In genomic region chr13:112587767-112588489, GRCh38 we compare ENCODE assay signal across 8 cellular contexts. TPM values are rescaled to one million over a fixed set of nuclear protein-coding genes. Genes with fewer than 3 reads are reported as not detected.
DNase-seq lines count a peak whose midpoint lies in the region; ATAC-seq, FAIRE-seq and TF ChIP-seq lines count a peak whose summit lies in the region.

A gene with protein sequence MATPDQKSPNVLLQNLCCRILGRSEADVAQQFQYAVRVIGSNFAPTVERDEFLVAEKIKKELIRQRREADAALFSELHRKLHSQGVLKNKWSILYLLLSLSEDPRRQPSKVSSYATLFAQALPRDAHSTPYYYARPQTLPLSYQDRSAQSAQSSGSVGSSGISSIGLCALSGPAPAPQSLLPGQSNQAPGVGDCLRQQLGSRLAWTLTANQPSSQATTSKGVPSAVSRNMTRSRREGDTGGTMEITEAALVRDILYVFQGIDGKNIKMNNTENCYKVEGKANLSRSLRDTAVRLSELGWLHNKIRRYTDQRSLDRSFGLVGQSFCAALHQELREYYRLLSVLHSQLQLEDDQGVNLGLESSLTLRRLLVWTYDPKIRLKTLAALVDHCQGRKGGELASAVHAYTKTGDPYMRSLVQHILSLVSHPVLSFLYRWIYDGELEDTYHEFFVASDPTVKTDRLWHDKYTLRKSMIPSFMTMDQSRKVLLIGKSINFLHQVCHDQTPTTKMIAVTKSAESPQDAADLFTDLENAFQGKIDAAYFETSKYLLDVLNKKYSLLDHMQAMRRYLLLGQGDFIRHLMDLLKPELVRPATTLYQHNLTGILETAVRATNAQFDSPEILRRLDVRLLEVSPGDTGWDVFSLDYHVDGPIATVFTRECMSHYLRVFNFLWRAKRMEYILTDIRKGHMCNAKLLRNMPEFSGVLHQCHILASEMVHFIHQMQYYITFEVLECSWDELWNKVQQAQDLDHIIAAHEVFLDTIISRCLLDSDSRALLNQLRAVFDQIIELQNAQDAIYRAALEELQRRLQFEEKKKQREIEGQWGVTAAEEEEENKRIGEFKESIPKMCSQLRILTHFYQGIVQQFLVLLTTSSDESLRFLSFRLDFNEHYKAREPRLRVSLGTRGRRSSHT (minus strand): TSS chr13:112588153. CDS start chr13:112587980, 173 bp downstream.

- H3K27ac ChIP-seq in prostate gland (peak within 1 kb of the TSS; percentile 83 to 91), upper lobe of right lung (peak within 1 kb of the TSS; percentile 97)

- peak; percentile 65 for ATAC-seq in HG02623 (IDR thresholded peaks at IDR 0.05; ENCODE audit: unreplicated experiment)
- peak; percentile 98 for ATAC-seq in left cardiac atrium
- ATAC-seq in upper lobe of right lung, result peak; percentile 96

- H3K36me3 Mint-ChIP-seq in T-helper 1 cell treated with Interleukin-12 subunit alpha and Interleukin-12 subunit beta and Interleukin-4 antibody, amounts not matched to agents 30 μg/mL and 1 μg/mL, for 36 hours (ENCODE audit: low read depth), result peaks cover 2% of the 10 kb centered on the region

- H3K9me3 Mint-ChIP-seq in T-helper 1 cell treated with Interleukin-12 subunit alpha and Interleukin-12 subunit beta and Interleukin-4 antibody, amounts not matched to agents 30 μg/mL and 1 μg/mL, for 36 hours, result peaks cover 4% of the 10 kb centered on the region

- H3K27me3 Mint-ChIP-seq in T-helper 1 cell treated with Interleukin-12 subunit alpha and Interleukin-12 subunit beta and Interleukin-4 antibody, amounts not matched to agents 30 μg/mL and 1 μg/mL, for 36 hours (ENCODE audit: low read depth), result no peaks in the 10 kb centered on the region

- TF ChIP-seq CTCF in prostate gland (IDR thresholded peaks at IDR 0.05) (peak in 3 of 4 experiments; percentile 9 to 52 (median 43)), upper lobe of right lung (IDR thresholded peaks at IDR 0.05) (no peak)

- H3K36me3 ChIP-seq in prostate gland (no peaks in the 10 kb centered on the region), upper lobe of right lung (no peaks in the 10 kb centered on the region)

- peak within 1 kb of the TSS; percentile 96 for H3K4me3 Mint-ChIP-seq in T-helper 1 cell treated with Interleukin-12 subunit alpha and Interleukin-12 subunit beta and Interleukin-4 antibody, amounts not matched to agents 30 μg/mL and 1 μg/mL, for 36 hours

- H3K27me3 ChIP-seq in prostate gland (replicated peaks; ENCODE audit: insufficient read depth), result no peaks in the 10 kb centered on the region
- no peaks in the 10 kb centered on the region for H3K27me3 ChIP-seq in upper lobe of right lung

- H3K4me1 Mint-ChIP-seq in T-helper 1 cell treated with Interleukin-12 subunit alpha and Interleukin-12 subunit beta and Interleukin-4 antibody, amounts not matched to agents 30 μg/mL and 1 μg/mL, for 36 hours (ENCODE audit: low read depth), result peaks cover 25% of the 10 kb centered on the region

- peak; percentile 92 for TF ChIP-seq POLR2A in GM12891 (IDR thresholded peaks at IDR 0.05; ENCODE audit: low read depth, low read length)
- TF ChIP-seq POLR2A in prostate gland (IDR thresholded peaks at IDR 0.05), result peak; percentile 40

- WGBS in prostate gland, result under 1% methylated on average over 63 of the region's 77 CpGs

- intact Hi-C loops in left cardiac atrium (cut with DNase I) (no loop called here), prostate gland (cut with DNase I) (no loop called here), upper lobe of right lung (cut with DNase I) (no loop called here)

- DNase-seq in GM12891 (ENCODE audit: insufficient read length, low spot score) (peak; percentile 84), NCI-H1105 treated with DMSO at 0.1 percent for 48 hours (lab: John Stamatoyannopoulos, UW) (peak; percentile 94), amniotic epithelial cell (ENCODE audit: low read depth) (peak; percentile 73), left cardiac atrium (peak; percentile 90), prostate gland (ENCODE audit: low spot score) (peak; percentile 64), upper lobe of right lung (peak; percentile 95)

- peak within 1 kb of the TSS; percentile 90 for H3K27ac Mint-ChIP-seq in T-helper 1 cell treated with Interleukin-12 subunit alpha and Interleukin-12 subunit beta and Interleukin-4 antibody, amounts not matched to agents 30 μg/mL and 1 μg/mL, for 36 hours

- H3K4me3 ChIP-seq in prostate gland (peak within 1 kb of the TSS; percentile 95 to 96), upper lobe of right lung (peak within 1 kb of the TSS; percentile 99)

- peak; percentile 90 for FAIRE-seq in GM12891 (lab: Jason Lieb, UNC)

- no peaks in the 10 kb centered on the region for H3K9me3 ChIP-seq in prostate gland
- H3K9me3 ChIP-seq in upper lobe of right lung, result no peaks in the 10 kb centered on the region

- H3K4me1 ChIP-seq in prostate gland (replicated peaks), result peaks cover 9% of the 10 kb centered on the region
- H3K4me1 ChIP-seq in upper lobe of right lung, result peaks cover 14% of the 10 kb centered on the region

TF ChIP-seq in GM12891, 5 proteins besides CTCF, POLR2A, EP300 and RAD21:
- TF ChIP-seq POU2F2 (IDR thresholded peaks at IDR 0.05; ENCODE audit: low read depth, low read length) (peak; percentile 78), POLR2AphosphoS5 (IDR thresholded peaks at IDR 0.05; ENCODE audit: low read depth, low read length) (peak; percentile 75; the same call in 1 of the 2 replicates), SPI1 (IDR thresholded peaks at IDR 0.05; ENCODE audit: low read depth, low read length) (peak; percentile 36; the same call in 1 of the 2 replicates), TAF1 (IDR thresholded peaks at IDR 0.05; ENCODE audit: low read depth, low read length) (peak; percentile 89), PAX5 (IDR thresholded peaks at IDR 0.05; ENCODE audit: insufficient read depth, low read length, severe bottlenecking) (no peak)
TF ChIP-seq in GM12891: peak in this region for 4.

RNA-seq across cellular contexts. Expression of the gene that starts here (rescaled TPM):
- polyA plus RNA-seq in GM12891 (2012; ENCODE audit: low read depth, missing spikeins), result 12.4 TPM
- total RNA-seq in left cardiac atrium, result 10 to 100 TPM; 18.6 to 19.5 TPM
- 10 to 100 TPM; 19.7 to 37.5 TPM for total RNA-seq in prostate gland
- 33.9 TPM for total RNA-seq in upper lobe of right lung

Comparison
In these comparisons a context has a peak if more than half of its experiments do, and no peak if none do; other contexts are left out.
1. Peak in every context shown above with its lines: DNase-seq, ATAC-seq, H3K4me3 ChIP-seq and H3K27ac ChIP-seq.